8 cellular contexts compared by ENCODE assay signal in genomic region chr15:74382004-74382816, GRCh38. TPM values are rescaled to one million over a fixed set of nuclear protein-coding genes. Genes with fewer than 3 reads are reported as not detected.
DNase-seq lines count a peak whose midpoint lies in the region; ATAC-seq and TF ChIP-seq lines count a peak whose summit lies in the region.

No MANE protein-coding gene starts in this region.

- no peaks in the 10 kb centered on the region; the same call in 1 of the 2 replicates for H3K4me1 ChIP-seq in GM23338 (ENCODE audit: insufficient read depth)

- H3K9me2 ChIP-seq in GM23338 (ENCODE audit: insufficient read depth), result no peaks in the 10 kb centered on the region

- H3K4me2 ChIP-seq in GM23338, result no peak overlapping the region

- no peak overlapping the region for H3K4me3 ChIP-seq in GM23338

- no peaks in the 10 kb centered on the region for H3F3A ChIP-seq in GM23338 (replicated peaks; ENCODE audit: low read depth)

- CTCF ChIA-PET in WTC11 (lab: Charles Lee), result interaction anchor here (0.6 to 2.4 kb wide), 49 partner anchors 9 to 409 kb away, joined by 3 to 136 read pairs (median 4); partner anchors contain the start of genes ARID3B, CYP11A1, SEMA7A and UBL7

- ATAC-seq in GM23338, result peak; percentile 93
- ATAC-seq in WTC11, result peak; percentile 93
- ATAC-seq in HG02623 (IDR thresholded peaks at IDR 0.05; ENCODE audit: unreplicated experiment), result no peak

- no peaks in the 10 kb centered on the region for H3K36me3 Mint-ChIP-seq in GM23338 (ENCODE audit: low read depth)
- no peaks in the 10 kb centered on the region for H3K36me3 Mint-ChIP-seq in WTC11

- POLR2A ChIA-PET in WTC11 (lab: Charles Lee), result interaction anchor here (1.1 kb wide), 2 partner anchors 61 to 79 kb away, joined by 3 to 4 read pairs; partner anchors contain the start of gene UBL7

- H3K27ac Mint-ChIP-seq in GM23338 (no peak overlapping the region), WTC11 (no peak overlapping the region)

- H3K79me2 ChIP-seq in GM23338 (replicated peaks; ENCODE audit: insufficient read depth), result no peaks in the 10 kb centered on the region

- H3K27ac ChIP-seq in C4-2B, result no peak overlapping the region
- no peak overlapping the region for H3K27ac ChIP-seq in GM23338 (ENCODE audit: low read depth)
- no peak overlapping the region for H3K27ac ChIP-seq in caudate nucleus (ENCODE audit: low read depth, low read length)

- H3K4me1 Mint-ChIP-seq in GM23338 (peaks cover 22% of the 10 kb centered on the region), WTC11 (peaks cover 12% of the 10 kb centered on the region)

- H2AFZ ChIP-seq in GM23338, result no peak overlapping the region

- DNase-seq in GM23338 (ENCODE audit: low spot score) (peak; percentile 95), NCI-H2196 (lab: John Stamatoyannopoulos, UW; ENCODE audit: unreplicated experiment) (peak; percentile 72), WTC11 (ENCODE audit: low spot score) (peak; percentile 95), caudate nucleus (lab: John Stamatoyannopoulos, UW) (peak in 59 of 61 donors; percentile 26 to 92 (median 78)), kidney glomerular epithelial cell (lab: John Stamatoyannopoulos, UW) (peak; percentile 73)
- DNase-seq in stimulated activated CD4-positive, alpha-beta T cell treated with anti-CD3 and anti-CD28 coated beads, Interleukin-2, amount 100 ng/mL, for 4 hours (ENCODE audit: low read depth), result peak; percentile 61

- H3K36me3 ChIP-seq in GM23338 (ENCODE audit: insufficient read depth), result no peaks in the 10 kb centered on the region

- H3K9me3 Mint-ChIP-seq in GM23338 (no peaks in the 10 kb centered on the region), WTC11 (no peaks in the 10 kb centered on the region)

- H4K20me1 ChIP-seq in GM23338 (replicated peaks; ENCODE audit: insufficient read depth), result no peaks in the 10 kb centered on the region

- H3K27me3 ChIP-seq in GM23338 (ENCODE audit: insufficient read depth), result no peaks in the 10 kb centered on the region

- H3K4me3 Mint-ChIP-seq in GM23338 (no peak overlapping the region), WTC11 (no peak overlapping the region)

- TF ChIP-seq CTCF in C4-2B (conservative IDR thresholded peaks at IDR 0.05) (peak; percentile 97), GM23338 (conservative IDR thresholded peaks at IDR 0.05; ENCODE audit: low read depth in 2 of 2) (peak; percentile 96 to 98), WTC11 (IDR thresholded peaks at IDR 0.05) (peak; percentile 95)

- peaks cover 6% of the 10 kb centered on the region for H3K27me3 Mint-ChIP-seq in GM23338 (ENCODE audit: insufficient read depth, low read depth, poor library complexity)
- no peaks in the 10 kb centered on the region; the same call in 1 of the 2 replicates for H3K27me3 Mint-ChIP-seq in WTC11 (ENCODE audit: low read depth)

TF ChIP-seq in GM23338, 12 proteins besides CTCF, POLR2A, EP300 and RAD21 (continues in another document):
- TF ChIP-seq CREB1 (CRISPR knock-in tag; IDR thresholded peaks at IDR 0.05; ENCODE audit: low read depth) (no peak), ZNF331 (CRISPR knock-in tag; IDR thresholded peaks at IDR 0.05; ENCODE audit: low read depth) (no peak), POLR2AphosphoS5 (IDR thresholded peaks at IDR 0.05; ENCODE audit: low read depth) (no peak), JUNB (IDR thresholded peaks at IDR 0.05; ENCODE audit: unreplicated experiment) (no peak), STAT1 (IDR thresholded peaks at IDR 0.05; ENCODE audit: unreplicated experiment) (no peak), ETS1 (IDR thresholded peaks at IDR 0.05) (no peak), ZNF114 (CRISPR knock-in tag; IDR thresholded peaks at IDR 0.05) (no peak)

TF ChIP-seq in WTC11, 78 proteins besides CTCF, POLR2A, EP300 and RAD21:
- TF ChIP-seq HMGXB4 (CRISPR knock-in tag; IDR thresholded peaks at IDR 0.05) (no peak; the same call in 1 of the 2 replicates), TEAD4 (CRISPR knock-in tag; IDR thresholded peaks at IDR 0.05) (no peak), SMAD3 (CRISPR knock-in tag; IDR thresholded peaks at IDR 0.05; ENCODE audit: borderline replicate concordance) (peak; percentile 54; the same call in 1 of the 2 replicates), TP53 (CRISPR knock-in tag; IDR thresholded peaks at IDR 0.05) (no peak), NFYB (CRISPR knock-in tag; conservative IDR thresholded peaks at IDR 0.05; ENCODE audit: low read depth) (peak; percentile 34), RORB (CRISPR knock-in tag; IDR thresholded peaks at IDR 0.05) (no peak), ZNF671 (CRISPR knock-in tag; IDR thresholded peaks at IDR 0.05) (no peak), ZNF263 (CRISPR knock-in tag; IDR thresholded peaks at IDR 0.05; ENCODE audit: low read depth) (no peak), JAZF1 (CRISPR knock-in tag; IDR thresholded peaks at IDR 0.05) (no peak), ELF4 (CRISPR knock-in tag; IDR thresholded peaks at IDR 0.05; ENCODE audit: low read depth) (no peak), EMX1 (CRISPR knock-in tag; IDR thresholded peaks at IDR 0.05) (no peak), RELA (CRISPR knock-in tag; IDR thresholded peaks at IDR 0.05; ENCODE audit: borderline replicate concordance) (no peak), NR3C1 (CRISPR knock-in tag; conservative IDR thresholded peaks at IDR 0.05; ENCODE audit: low read depth) (no peak), CBFB (CRISPR knock-in tag; IDR thresholded peaks at IDR 0.05; ENCODE audit: low read depth) (no peak)
- TF ChIP-seq, protein P1, sequence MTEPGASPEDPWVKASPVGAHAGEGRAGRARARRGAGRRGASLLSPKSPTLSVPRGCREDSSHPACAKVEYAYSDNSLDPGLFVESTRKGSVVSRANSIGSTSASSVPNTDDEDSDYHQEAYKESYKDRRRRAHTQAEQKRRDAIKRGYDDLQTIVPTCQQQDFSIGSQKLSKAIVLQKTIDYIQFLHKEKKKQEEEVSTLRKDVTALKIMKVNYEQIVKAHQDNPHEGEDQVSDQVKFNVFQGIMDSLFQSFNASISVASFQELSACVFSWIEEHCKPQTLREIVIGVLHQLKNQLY (CRISPR knock-in tag; IDR thresholded peaks at IDR 0.05), result no peak
- TF ChIP-seq, protein P2, sequence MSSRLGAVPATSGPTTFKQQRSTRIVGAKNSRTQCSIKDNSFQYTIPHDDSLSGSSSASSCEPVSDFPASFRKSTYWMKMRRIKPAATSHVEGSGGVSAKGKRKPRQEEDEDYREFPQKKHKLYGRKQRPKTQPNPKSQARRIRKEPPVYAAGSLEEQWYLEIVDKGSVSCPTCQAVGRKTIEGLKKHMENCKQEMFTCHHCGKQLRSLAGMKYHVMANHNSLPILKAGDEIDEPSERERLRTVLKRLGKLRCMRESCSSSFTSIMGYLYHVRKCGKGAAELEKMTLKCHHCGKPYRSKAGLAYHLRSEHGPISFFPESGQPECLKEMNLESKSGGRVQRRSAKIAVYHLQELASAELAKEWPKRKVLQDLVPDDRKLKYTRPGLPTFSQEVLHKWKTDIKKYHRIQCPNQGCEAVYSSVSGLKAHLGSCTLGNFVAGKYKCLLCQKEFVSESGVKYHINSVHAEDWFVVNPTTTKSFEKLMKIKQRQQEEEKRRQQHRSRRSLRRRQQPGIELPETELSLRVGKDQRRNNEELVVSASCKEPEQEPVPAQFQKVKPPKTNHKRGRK (CRISPR knock-in tag; IDR thresholded peaks at IDR 0.05; ENCODE audit: borderline replicate concordance), result no peak

RNA-seq across cellular contexts. Expression of gene CYP11A1, which starts 14.8 kb away (rescaled TPM):
- 1.7 and 3.3 TPM in 2 replicates for total RNA-seq in GM23338 (2014; rRNA removed; shearing (Covaris generic))
- 1.2 and 1.9 TPM in 2 replicates for polyA plus RNA-seq in GM23338 (2016; fragmentation: Nextera tagmentation; extraction: Ambion mirVana)
- 3.4 to 4.1 TPM (median 3.8 TPM) in 3 replicates for total RNA-seq in WTC11 (2021)

RNA-seq across cellular contexts. Expression of gene SEMA7A, which starts 51.5 kb away (rescaled TPM):
- total RNA-seq in GM23338 (2014; rRNA removed; shearing (Covaris generic)), result 11.2 and 14.1 TPM in 2 replicates
- polyA plus RNA-seq in GM23338 (2016; fragmentation: Nextera tagmentation; extraction: Ambion mirVana), result 1.2 and 2.0 TPM in 2 replicates
- 13.7 to 17.9 TPM (median 14.2 TPM) in 3 replicates for total RNA-seq in WTC11 (2021)
